Comparison of ENCODE assay signal across 9 cellular contexts in genomic region chr3:72426618-72427397, GRCh38. TPM values are rescaled to one million over a fixed set of nuclear protein-coding genes. Genes with fewer than 3 reads are reported as not detected.
DNase-seq lines count a peak whose midpoint lies in the region; ATAC-seq lines count a peak whose summit lies in the region.
"Had no signal": no experiment of that assay in that cellular context is flagged by ENCODE, and none has a peak within 500 bp of the region (broad histone marks: within the 10 kb centered on the region; RNA-seq: fewer than 3 reads in every experiment).

No MANE protein-coding gene starts in this region.

- H3K4me3 Mint-ChIP-seq in CD4-positive, alpha-beta memory T cell: peak overlapping the region; percentile 59 to 87 (median 80)
- peak overlapping the region; percentile 69 for H3K4me3 Mint-ChIP-seq in activated T-helper 1 cell treated with anti-CD3 and anti-CD28 coated beads, Interleukin-12 subunit alpha, Interleukin-12 subunit beta, Interleukin-2, Interleukin-4 antibody, amounts not matched to agents 30 ng/mL and 10 ng/mL and 1 ng/mL, durations not matched to agents 14 hours and 24 hours and 36 hours

- H3K27me3 Mint-ChIP-seq in CD4-positive, alpha-beta memory T cell: no peaks in the 10 kb centered on the region
- H3K27me3 Mint-ChIP-seq in activated T-helper 1 cell treated with anti-CD3 and anti-CD28 coated beads, Interleukin-12 subunit alpha, Interleukin-12 subunit beta, Interleukin-2, Interleukin-4 antibody, amounts not matched to agents 30 ng/mL and 10 ng/mL and 1 ng/mL, durations not matched to agents 14 hours and 24 hours and 36 hours (ENCODE audit: insufficient read depth): no peaks in the 10 kb centered on the region

- H3K27ac ChIP-seq in CD4-positive, alpha-beta memory T cell (ENCODE audit: low read depth, low read length): no peak overlapping the region
- H3K27ac ChIP-seq: PC-9 had no signal

- CTCF ChIA-PET in CD4-positive, alpha-beta memory T cell (lab: Charles Lee; ENCODE audit: partially characterized antibody): no interaction called here

- H3K36me3 ChIP-seq in CD4-positive, alpha-beta memory T cell (ENCODE audit: insufficient read depth, low read length): no peaks in the 10 kb centered on the region

- H3K4me1 ChIP-seq in CD4-positive, alpha-beta memory T cell (ENCODE audit: insufficient read depth, low read length): peaks cover 56% of the 10 kb centered on the region

- H3K36me3 Mint-ChIP-seq in CD4-positive, alpha-beta memory T cell: peaks cover 17 to 20% of the 10 kb centered on the region in 2 donors
- peaks cover 28% of the 10 kb centered on the region for H3K36me3 Mint-ChIP-seq in activated T-helper 1 cell treated with anti-CD3 and anti-CD28 coated beads, Interleukin-12 subunit alpha, Interleukin-12 subunit beta, Interleukin-2, Interleukin-4 antibody, amounts not matched to agents 30 ng/mL and 10 ng/mL and 1 ng/mL, durations not matched to agents 14 hours and 24 hours and 36 hours (ENCODE audit: low read depth)

- peaks cover 0 to 13% (median 10%) of the 10 kb centered on the region in 8 donors for H3K9me3 Mint-ChIP-seq in CD4-positive, alpha-beta memory T cell
- peaks cover 7% of the 10 kb centered on the region for H3K9me3 Mint-ChIP-seq in activated T-helper 1 cell treated with anti-CD3 and anti-CD28 coated beads, Interleukin-12 subunit alpha, Interleukin-12 subunit beta, Interleukin-2, Interleukin-4 antibody, amounts not matched to agents 30 ng/mL and 10 ng/mL and 1 ng/mL, durations not matched to agents 14 hours and 24 hours and 36 hours

- H3K4me3 ChIP-seq in CD4-positive, alpha-beta memory T cell (ENCODE audit: low read length in 2 of 2): no peak overlapping the region
- H3K4me3 ChIP-seq: PC-9 had no signal

- H3K27ac Mint-ChIP-seq in CD4-positive, alpha-beta memory T cell: peak overlapping the region; percentile 5 to 63 (median 29)
- H3K27ac Mint-ChIP-seq in activated T-helper 1 cell treated with anti-CD3 and anti-CD28 coated beads, Interleukin-12 subunit alpha, Interleukin-12 subunit beta, Interleukin-2, Interleukin-4 antibody, amounts not matched to agents 30 ng/mL and 10 ng/mL and 1 ng/mL, durations not matched to agents 14 hours and 24 hours and 36 hours: peak overlapping the region; percentile 97

- intact Hi-C loops in CD4-positive, alpha-beta memory T cell (cut with micrococcal nuclease): loop anchor here (1.0 kb wide), 1 partner anchor 9 kb away; no protein-coding TSS in a partner anchor
- intact Hi-C loops in activated T-helper 1 cell treated with anti-CD3 and anti-CD28 coated beads, Interleukin-12 subunit alpha, Interleukin-12 subunit beta, Interleukin-2, Interleukin-4 antibody, amounts not matched to agents 30 ng/mL and 10 ng/mL and 1 ng/mL, durations not matched to agents 14 hours and 24 hours and 36 hours (cut with micrococcal nuclease): loop anchor here (1.0 to 5.0 kb wide), 15 partner anchors 9 to 705 kb away; no protein-coding TSS in a partner anchor

- ATAC-seq in GM19351 (IDR thresholded peaks at IDR 0.05; ENCODE audit: unreplicated experiment) (peak; percentile 81), HG03095 (IDR thresholded peaks at IDR 0.05; ENCODE audit: unreplicated experiment) (peak; percentile 73)

- H3K27me3 ChIP-seq in CD4-positive, alpha-beta memory T cell (ENCODE audit: insufficient read depth, low read length): no peaks in the 10 kb centered on the region

- H3K9me3 ChIP-seq in CD4-positive, alpha-beta memory T cell (ENCODE audit: control insufficient read depth in 1 of 2, low read length in 2 of 2): no peaks in the 10 kb centered on the region

- no peak for DNase-seq in CD4-positive, alpha-beta memory T cell
- no peak for DNase-seq in activated T-helper 1 cell treated with anti-CD3 and anti-CD28 coated beads, Interleukin-12 subunit alpha, Interleukin-12 subunit beta, Interleukin-2, Interleukin-4 antibody, amounts not matched to agents 30 ng/mL and 10 ng/mL and 1 ng/mL, durations not matched to agents 14 hours and 24 hours and 36 hours (ENCODE audit: low spot score)
- DNase-seq in G401 (ENCODE audit: low spot score): no peak
- no peak for DNase-seq in COLO668 (lab: John Stamatoyannopoulos, UW; ENCODE audit: unreplicated experiment)
- no peak for DNase-seq in glomerular visceral epithelial cell (ENCODE audit: extremely low spot score)
- DNase-seq in dedifferentiated amniotic fluid mesenchymal stem cell (ENCODE audit: extremely low spot score): no peak
- DNase-seq: PC-9 had no signal

- in situ Hi-C loops in G401 (cut with HindIII; ENCODE audit: low sequenced_read_pairs): no loop called here

- peaks cover 45 to 92% (median 59%) of the 10 kb centered on the region in 4 donors for H3K4me1 Mint-ChIP-seq in CD4-positive, alpha-beta memory T cell
- peaks cover 62% of the 10 kb centered on the region for H3K4me1 Mint-ChIP-seq in activated T-helper 1 cell treated with anti-CD3 and anti-CD28 coated beads, Interleukin-12 subunit alpha, Interleukin-12 subunit beta, Interleukin-2, Interleukin-4 antibody, amounts not matched to agents 30 ng/mL and 10 ng/mL and 1 ng/mL, durations not matched to agents 14 hours and 24 hours and 36 hours (ENCODE audit: low read depth)

- POLR2A ChIA-PET in CD4-positive, alpha-beta memory T cell (lab: Charles Lee; ENCODE audit: partially characterized antibody): interaction anchor here (0.9 to 1.2 kb wide), 2 partner anchors 14 to 312 kb away, joined by 3 read pairs; no protein-coding TSS in a partner anchor

RNA-seq across cellular contexts. Expression of gene RYBP, which starts 19.6 kb away (rescaled TPM):
- total RNA-seq in CD4-positive, alpha-beta memory T cell: 10 to 100 TPM; 12.8 to 14.2 TPM
- polyA plus RNA-seq in CD4-positive, alpha-beta memory T cell: 1 to 10 TPM in 1 of 2 donors, under 1 TPM in 1; 1.00 to 1.8 TPM
- 62.5 and 64.0 TPM in 2 replicates for total RNA-seq in activated T-helper 1 cell treated with anti-CD3 and anti-CD28 coated beads, Interleukin-12 subunit alpha, Interleukin-12 subunit beta, Interleukin-2, Interleukin-4 antibody, amounts not matched to agents 30 ng/mL and 10 ng/mL and 1 ng/mL, durations not matched to agents 14 hours and 24 hours and 36 hours
- 6.3 and 7.5 TPM in 2 replicates for total RNA-seq in G401 (2014; rRNA removed; shearing (Covaris generic))
